ENCODE assay signal across 22 cellular contexts in the genomic region with DNA sequence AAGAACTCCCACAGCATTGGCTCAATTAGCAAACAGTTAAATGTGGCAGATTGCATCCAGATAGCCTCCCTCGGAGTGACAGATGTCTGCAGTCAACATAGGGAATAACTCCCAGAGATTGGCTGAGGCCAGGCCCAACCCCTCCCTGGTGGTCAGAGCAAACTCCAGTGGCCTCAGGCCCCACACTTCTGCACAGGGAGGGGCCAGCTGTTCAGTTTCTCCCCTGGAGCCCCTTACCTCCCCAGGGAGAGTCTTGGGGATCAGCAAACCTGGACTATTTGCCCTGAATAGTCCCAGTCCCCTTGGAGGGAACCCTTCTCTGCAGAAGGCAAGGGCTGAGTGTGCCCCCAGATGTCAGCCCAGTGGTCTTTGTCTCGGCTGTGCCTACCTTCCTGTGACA.
A peak's percentile ranks its signal among the peaks of the same experiment; 100 is the strongest.
DNase-seq lines count a peak whose midpoint lies in the region; ATAC-seq and TF ChIP-seq lines count a peak whose summit lies in the region.
"Had no signal": no experiment of that assay in that cellular context is flagged by ENCODE, and none has a peak within 500 bp of the region (broad histone marks: within the 10 kb centered on the region; RNA-seq: fewer than 3 reads in every experiment).

No MANE protein-coding gene starts in this region.

- POLR2A ChIA-PET in HEK293 (lab: Yijun Ruan, JAX): no interaction called here

- TF ChIP-seq CTCF in HEK293 (tag by site-specific recombination; IDR thresholded peaks at IDR 0.05): no peak

- H3K9me3 ChIP-seq in HEK293 (ENCODE audit: control insufficient read depth, insufficient read depth, low read depth, low read length) (no peaks in the 10 kb centered on the region), SJCRH30 (replicated peaks) (no peaks in the 10 kb centered on the region)
- H3K9me3 ChIP-seq: Caco-2 had no signal

- H3K4me1 ChIP-seq in HEK293 (ENCODE audit: control insufficient read depth, insufficient read depth, low read length): peaks cover 4% of the 10 kb centered on the region; the same call in 1 of the 2 replicates
- peaks cover 12% of the 10 kb centered on the region for H3K4me1 ChIP-seq in SJCRH30
- H3K4me1 ChIP-seq: A549, Caco-2 had no signal

- H3K36me3 ChIP-seq in HEK293 (ENCODE audit: control insufficient read depth in 2 of 2, insufficient read depth in 1 of 2, low read length in 2 of 2) (no peaks in the 10 kb centered on the region), SJCRH30 (no peaks in the 10 kb centered on the region)

- no peak overlapping the region for H3K27ac ChIP-seq in HEK293 (ENCODE audit: extremely low read depth, low read depth, low read length)
- H3K27ac ChIP-seq in SJCRH30: 0 out of 2 replicates have a peak overlapping the region, but pooled peaks have one; percentile 5
- H3K27ac ChIP-seq: A549 had no signal

- ATAC-seq in GM19452 (IDR thresholded peaks at IDR 0.05; ENCODE audit: unreplicated experiment): no peak
- ATAC-seq: A549, HCT116, T-cell had no signal

- peak; percentile 86 for DNase-seq in DMS 273 (lab: John Stamatoyannopoulos, UW; ENCODE audit: unreplicated experiment)
- DNase-seq in SJCRH30: peak; percentile 39 to 64
- DNase-seq in posterior vena cava (ENCODE audit: low spot score): peak; percentile 50
- no peak for DNase-seq in D341Med (ENCODE audit: low spot score)
- DNase-seq in NCI-H2227 treated with DMSO at 0.1 percent for 48 hours (lab: John Stamatoyannopoulos, UW): no peak
- DNase-seq: AML-193; C1 segment of cervical spinal cord; Caco-2; CD4-positive, alpha-beta memory T cell; NCI-H1092 treated with DMSO at 0.1 percent for 48 hours; NCI-H1436; NCI-H1930; NCI-H226; NCI-H510A; NCI-H69; Right ventricle myocardium superior; RPMI8226; T-cell had no signal

- intact Hi-C loops in posterior vena cava (cut with DNase I): no loop called here

- H3K4me3 ChIP-seq in HEK293 (ENCODE audit: low read depth, low read length) (no peak overlapping the region), SJCRH30 (no peak overlapping the region)
- H3K4me3 ChIP-seq: A549 had no signal

- CTCF ChIA-PET in HEK293 (lab: Yijun Ruan, JAX): no interaction called here

- peaks cover 5% of the 10 kb centered on the region; the same call in 1 of the 2 replicates for H3K27me3 ChIP-seq in SJCRH30

TF ChIP-seq in HEK293, 187 proteins besides CTCF, POLR2A, EP300 and RAD21:
- TF ChIP-seq ZNF138 (tag by site-specific recombination; IDR thresholded peaks at IDR 0.05; ENCODE audit: borderline replicate concordance) (no peak), ZNF585B (tag by site-specific recombination; IDR thresholded peaks at IDR 0.05) (no peak), ZNF202 (tag by site-specific recombination; IDR thresholded peaks at IDR 0.05; ENCODE audit: borderline replicate concordance) (no peak), ZNF777 (tag by site-specific recombination; IDR thresholded peaks at IDR 0.05; ENCODE audit: borderline replicate concordance) (no peak), KLF9 (tag by site-specific recombination; IDR thresholded peaks at IDR 0.05; ENCODE audit: low read depth) (no peak), ZNF76 (tag by site-specific recombination; IDR thresholded peaks at IDR 0.05; ENCODE audit: borderline replicate concordance, low read depth) (no peak), ZNF341 (tag by site-specific recombination; IDR thresholded peaks at IDR 0.05; ENCODE audit: low read depth) (0 out of 2 replicates have a peak, but pooled peaks have one; percentile 33), GLIS1 (tag by site-specific recombination; IDR thresholded peaks at IDR 0.05) (peak; percentile 94)
- TF ChIP-seq, protein P1, sequence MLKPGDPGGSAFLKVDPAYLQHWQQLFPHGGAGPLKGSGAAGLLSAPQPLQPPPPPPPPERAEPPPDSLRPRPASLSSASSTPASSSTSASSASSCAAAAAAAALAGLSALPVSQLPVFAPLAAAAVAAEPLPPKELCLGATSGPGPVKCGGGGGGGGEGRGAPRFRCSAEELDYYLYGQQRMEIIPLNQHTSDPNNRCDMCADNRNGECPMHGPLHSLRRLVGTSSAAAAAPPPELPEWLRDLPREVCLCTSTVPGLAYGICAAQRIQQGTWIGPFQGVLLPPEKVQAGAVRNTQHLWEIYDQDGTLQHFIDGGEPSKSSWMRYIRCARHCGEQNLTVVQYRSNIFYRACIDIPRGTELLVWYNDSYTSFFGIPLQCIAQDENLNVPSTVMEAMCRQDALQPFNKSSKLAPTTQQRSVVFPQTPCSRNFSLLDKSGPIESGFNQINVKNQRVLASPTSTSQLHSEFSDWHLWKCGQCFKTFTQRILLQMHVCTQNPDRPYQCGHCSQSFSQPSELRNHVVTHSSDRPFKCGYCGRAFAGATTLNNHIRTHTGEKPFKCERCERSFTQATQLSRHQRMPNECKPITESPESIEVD (tag by site-specific recombination; IDR thresholded peaks at IDR 0.05): no peak

Comparison
In these comparisons a context has a peak if more than half of its experiments do, and no peak if none do; other contexts are left out.
1. DNase-seq: peak in DMS 273 (single experiment), SJCRH30 (2 of 2) and posterior vena cava (single experiment); none in D341Med (single experiment) and NCI-H2227 treated with DMSO at 0.1 percent for 48 hours (single experiment).